19 cellular contexts compared by ENCODE assay signal in genomic region chr1:17979815-17980214, GRCh38.
DNase-seq lines count a peak whose midpoint lies in the region; ATAC-seq and TF ChIP-seq lines count a peak whose summit lies in the region.
"Had no signal": no experiment of that assay in that cellular context is flagged by ENCODE, and none has a peak within 500 bp of the region (broad histone marks: within the 10 kb centered on the region; RNA-seq: fewer than 3 reads in every experiment).

No MANE protein-coding gene starts in this region.

- peaks cover 0 to 29% of the 10 kb centered on the region in 2 donors for H3K27me3 ChIP-seq in breast epithelium
- H3K27me3 ChIP-seq: upper lobe of left lung had no signal

- no peaks in the 10 kb centered on the region for H4K20me1 ChIP-seq in OCI-LY7 (ENCODE audit: insufficient read depth, low read length)

- DNase-seq in DMS153 treated with DMSO at 0.1 percent for 48 hours (lab: John Stamatoyannopoulos, UW; ENCODE audit: unreplicated experiment): peak; percentile 41
- peak; percentile 96 for DNase-seq in NCI-H1105 (lab: John Stamatoyannopoulos, UW)
- DNase-seq in NCI-H2171 treated with DMSO at 0.1 percent for 48 hours (lab: John Stamatoyannopoulos, UW): peak; percentile 91
- DNase-seq in OCI-LY7 (ENCODE audit: low spot score): peak; percentile 27
- DNase-seq in breast epithelium (ENCODE audit: low spot score in 2 of 2): no peak
- no peak for DNase-seq in GM20000 (ENCODE audit: low spot score)
- no peak for DNase-seq in sciatic nerve (ENCODE audit: low spot score)
- DNase-seq: activated CD4-positive, alpha-beta T cell treated with anti-CD3 and anti-CD28 coated beads, Interleukin-2, amount 10 ng/mL, durations not matched to agents 24 days and 14 days; activated naive CD4-positive, alpha-beta T cell treated with anti-CD3 and anti-CD28 coated beads, Interleukin-2, amount 10 ng/mL, durations not matched to agents 7 days and 5 days; islet precursor cell; left ventricle myocardium superior; naive thymus-derived CD8-positive, alpha-beta T cell; NCI-H226; retina; upper lobe of left lung had no signal

- TF ChIP-seq CTCF in OCI-LY7 (conservative IDR thresholded peaks at IDR 0.05; ENCODE audit: low read length) (no peak), breast epithelium (IDR thresholded peaks at IDR 0.05) (no peak), GM20000 (IDR thresholded peaks at IDR 0.05; ENCODE audit: extremely low read depth, missing control alignments) (no peak)

- no peaks in the 10 kb centered on the region for H3K4me1 ChIP-seq in OCI-LY7 (ENCODE audit: insufficient read depth, low read length, poor library complexity, severe bottlenecking)
- no peaks in the 10 kb centered on the region for H3K4me1 ChIP-seq in breast epithelium
- H3K4me1 ChIP-seq: gastroesophageal sphincter, upper lobe of left lung had no signal

- H2AFZ ChIP-seq in OCI-LY7 (ENCODE audit: low read length): no peak overlapping the region

- BruUV-seq in OCI-LY7 (replicated peaks; lab: Mats Ljungman, UMichigan): no TSS peak

- H3K79me2 ChIP-seq in OCI-LY7 (ENCODE audit: insufficient read depth, low read depth, low read length): no peaks in the 10 kb centered on the region

- H3K4me3 ChIP-seq in OCI-LY7 (ENCODE audit: low read depth, low read length, poor library complexity, severe bottlenecking): no peak overlapping the region
- H3K4me3 ChIP-seq in breast epithelium: no peak overlapping the region
- H3K4me3 ChIP-seq: cardiac muscle cell, gastroesophageal sphincter, upper lobe of left lung had no signal

- TF ChIP-seq POLR2A in breast epithelium (IDR thresholded peaks at IDR 0.05): no peak

- H3K4me2 ChIP-seq in OCI-LY7 (ENCODE audit: low read length): no peak overlapping the region
- H3K4me2 ChIP-seq: KMS-11 had no signal

- H3K9me3 ChIP-seq in OCI-LY7 (ENCODE audit: low read length): no peaks in the 10 kb centered on the region
- H3K9me3 ChIP-seq in breast epithelium: no peaks in the 10 kb centered on the region
- H3K9me3 ChIP-seq: gastroesophageal sphincter, upper lobe of left lung had no signal

- POLR2A ChIA-PET in OCI-LY7 (lab: Charles Lee): no interaction called here

- H3K36me3 ChIP-seq in OCI-LY7 (ENCODE audit: insufficient read depth, low read length): no peaks in the 10 kb centered on the region
- no peaks in the 10 kb centered on the region for H3K36me3 ChIP-seq in breast epithelium
- H3K36me3 ChIP-seq: cardiac muscle cell, gastroesophageal sphincter, upper lobe of left lung had no signal

- ATAC-seq in sciatic nerve: no peak
- ATAC-seq in HG02970 (IDR thresholded peaks at IDR 0.05; ENCODE audit: low FRiP score, unreplicated experiment): no peak
- ATAC-seq: gastroesophageal sphincter; left ventricle myocardium superior; naive thymus-derived CD8-positive, alpha-beta T cell had no signal

- H3K27ac ChIP-seq in OCI-LY7 (ENCODE audit: low read depth, low read length, poor library complexity, severe bottlenecking) (no peak overlapping the region), breast epithelium (no peak overlapping the region)
- H3K27ac ChIP-seq: cardiac muscle cell, gastroesophageal sphincter, KMS-11, upper lobe of left lung had no signal

- CTCF ChIA-PET in OCI-LY7 (lab: Charles Lee; ENCODE audit: unreplicated experiment): no interaction called here

- intact Hi-C loops in OCI-LY7 (cut with micrococcal nuclease; ENCODE audit: unreplicated experiment) (loop anchor here (5.0 kb wide), 1 partner anchor 322 kb away; no protein-coding TSS in a partner anchor), breast epithelium (cut with DNase I; ENCODE audit: low total_unique reads) (no loop called here), sciatic nerve (cut with DNase I) (no loop called here)

- no peaks in the 10 kb centered on the region for H3K9me2 ChIP-seq in OCI-LY7 (ENCODE audit: insufficient read depth, low read length)

Comparison
In these comparisons a context has a peak if more than half of its experiments do, and no peak if none do; other contexts are left out.
1. DNase-seq: peak in DMS153 treated with DMSO at 0.1 percent for 48 hours (single experiment), NCI-H1105 (single experiment), NCI-H2171 treated with DMSO at 0.1 percent for 48 hours (single experiment) and OCI-LY7 (single experiment); none in breast epithelium (0 of 2), GM20000 (single experiment) and sciatic nerve (single experiment).